In the genomic region with DNA sequence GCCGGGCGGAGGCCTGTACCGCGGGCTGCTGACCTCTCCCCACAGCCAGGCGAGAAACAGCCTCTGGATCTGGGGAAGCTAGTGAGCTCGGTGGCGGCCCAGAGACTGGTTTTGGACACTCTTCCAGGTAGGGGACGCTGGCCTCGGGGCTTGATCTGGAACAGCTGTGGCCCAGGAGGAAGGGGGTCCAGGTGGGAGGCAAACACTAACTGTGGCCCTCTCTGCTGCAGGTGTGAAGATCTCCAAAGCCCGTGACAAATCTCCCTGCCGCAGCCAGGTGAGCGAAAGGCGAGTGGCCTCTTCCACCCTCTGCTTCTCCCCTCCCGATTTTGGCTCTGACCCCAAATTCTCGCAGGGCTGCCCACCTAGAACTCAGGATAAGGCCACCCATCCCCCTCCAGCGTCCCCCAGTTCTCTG, we compare ENCODE assay signal across 1 cellular context.
TF ChIP-seq lines count a peak whose summit lies in the region.

No MANE protein-coding gene starts in this region.

TF ChIP-seq in HepG2, 621 proteins besides CTCF, POLR2A, EP300 and RAD21 (continued from another document):
- TF ChIP-seq RXRA (CRISPR knock-in tag; IDR thresholded peaks at IDR 0.05) (no peak), TBP (CRISPR knock-in tag; IDR thresholded peaks at IDR 0.05) (no peak), ZFX (CRISPR knock-in tag; IDR thresholded peaks at IDR 0.05; ENCODE audit: low read depth) (peak; percentile 77; the same call in 1 of the 2 replicates), ZNF205 (CRISPR knock-in tag; IDR thresholded peaks at IDR 0.05) (0 out of 2 replicates have a peak, but pooled peaks have one; percentile 13), ATRX (CRISPR knock-in tag; IDR thresholded peaks at IDR 0.05; ENCODE audit: borderline replicate concordance) (no peak), ZFY (CRISPR knock-in tag; IDR thresholded peaks at IDR 0.05) (peak; percentile 82), ZMYM4 (CRISPR knock-in tag; IDR thresholded peaks at IDR 0.05) (peak; percentile 42), GATAD2A (CRISPR knock-in tag; IDR thresholded peaks at IDR 0.05) (no peak), ZNF180 (CRISPR knock-in tag; IDR thresholded peaks at IDR 0.05; ENCODE audit: borderline replicate concordance, low read depth) (peak; percentile 49; the same call in 1 of the 2 replicates), MYC (CRISPR knock-in tag; IDR thresholded peaks at IDR 0.05; ENCODE audit: borderline replicate concordance) (no peak), CAMTA2 (CRISPR knock-in tag; IDR thresholded peaks at IDR 0.05; ENCODE audit: borderline replicate concordance) (no peak), ATF7-NPFF (CRISPR knock-in tag; IDR thresholded peaks at IDR 0.05; ENCODE audit: low read depth) (peak; percentile 53; the same call in 1 of the 2 replicates), KLF13 (CRISPR knock-in tag; IDR thresholded peaks at IDR 0.05) (no peak), NONO (IDR thresholded peaks at IDR 0.05) (no peak), NONO (CRISPR knock-in tag; conservative IDR thresholded peaks at IDR 0.05) (0 out of 2 replicates have a peak, but pooled peaks have one; percentile 58), ZNF614 (CRISPR knock-in tag; IDR thresholded peaks at IDR 0.05; ENCODE audit: borderline replicate concordance) (peak; percentile 5; the same call in 1 of the 2 replicates), RELA (CRISPR knock-in tag; IDR thresholded peaks at IDR 0.05) (0 out of 2 replicates have a peak, but pooled peaks have one; percentile 8), ZNF329 (CRISPR knock-in tag; IDR thresholded peaks at IDR 0.05; ENCODE audit: low read depth) (0 out of 2 replicates have a peak, but pooled peaks have one; percentile 54), ARNT2 (CRISPR knock-in tag; IDR thresholded peaks at IDR 0.05; ENCODE audit: low read depth) (peak; percentile 59; the same call in 1 of the 2 replicates), ZKSCAN8 (CRISPR knock-in tag; IDR thresholded peaks at IDR 0.05; ENCODE audit: borderline replicate concordance) (0 out of 2 replicates have a peak, but pooled peaks have one; percentile 10), RFXAP (CRISPR knock-in tag; IDR thresholded peaks at IDR 0.05; ENCODE audit: borderline replicate concordance) (0 out of 2 replicates have a peak, but pooled peaks have one; percentile 9)
- TF ChIP-seq, protein P1, sequence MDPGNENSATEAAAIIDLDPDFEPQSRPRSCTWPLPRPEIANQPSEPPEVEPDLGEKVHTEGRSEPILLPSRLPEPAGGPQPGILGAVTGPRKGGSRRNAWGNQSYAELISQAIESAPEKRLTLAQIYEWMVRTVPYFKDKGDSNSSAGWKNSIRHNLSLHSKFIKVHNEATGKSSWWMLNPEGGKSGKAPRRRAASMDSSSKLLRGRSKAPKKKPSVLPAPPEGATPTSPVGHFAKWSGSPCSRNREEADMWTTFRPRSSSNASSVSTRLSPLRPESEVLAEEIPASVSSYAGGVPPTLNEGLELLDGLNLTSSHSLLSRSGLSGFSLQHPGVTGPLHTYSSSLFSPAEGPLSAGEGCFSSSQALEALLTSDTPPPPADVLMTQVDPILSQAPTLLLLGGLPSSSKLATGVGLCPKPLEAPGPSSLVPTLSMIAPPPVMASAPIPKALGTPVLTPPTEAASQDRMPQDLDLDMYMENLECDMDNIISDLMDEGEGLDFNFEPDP (CRISPR knock-in tag; conservative IDR thresholded peaks at IDR 0.05), result 0 out of 2 replicates have a peak, but pooled peaks have one; percentile 43
- TF ChIP-seq, protein P2, sequence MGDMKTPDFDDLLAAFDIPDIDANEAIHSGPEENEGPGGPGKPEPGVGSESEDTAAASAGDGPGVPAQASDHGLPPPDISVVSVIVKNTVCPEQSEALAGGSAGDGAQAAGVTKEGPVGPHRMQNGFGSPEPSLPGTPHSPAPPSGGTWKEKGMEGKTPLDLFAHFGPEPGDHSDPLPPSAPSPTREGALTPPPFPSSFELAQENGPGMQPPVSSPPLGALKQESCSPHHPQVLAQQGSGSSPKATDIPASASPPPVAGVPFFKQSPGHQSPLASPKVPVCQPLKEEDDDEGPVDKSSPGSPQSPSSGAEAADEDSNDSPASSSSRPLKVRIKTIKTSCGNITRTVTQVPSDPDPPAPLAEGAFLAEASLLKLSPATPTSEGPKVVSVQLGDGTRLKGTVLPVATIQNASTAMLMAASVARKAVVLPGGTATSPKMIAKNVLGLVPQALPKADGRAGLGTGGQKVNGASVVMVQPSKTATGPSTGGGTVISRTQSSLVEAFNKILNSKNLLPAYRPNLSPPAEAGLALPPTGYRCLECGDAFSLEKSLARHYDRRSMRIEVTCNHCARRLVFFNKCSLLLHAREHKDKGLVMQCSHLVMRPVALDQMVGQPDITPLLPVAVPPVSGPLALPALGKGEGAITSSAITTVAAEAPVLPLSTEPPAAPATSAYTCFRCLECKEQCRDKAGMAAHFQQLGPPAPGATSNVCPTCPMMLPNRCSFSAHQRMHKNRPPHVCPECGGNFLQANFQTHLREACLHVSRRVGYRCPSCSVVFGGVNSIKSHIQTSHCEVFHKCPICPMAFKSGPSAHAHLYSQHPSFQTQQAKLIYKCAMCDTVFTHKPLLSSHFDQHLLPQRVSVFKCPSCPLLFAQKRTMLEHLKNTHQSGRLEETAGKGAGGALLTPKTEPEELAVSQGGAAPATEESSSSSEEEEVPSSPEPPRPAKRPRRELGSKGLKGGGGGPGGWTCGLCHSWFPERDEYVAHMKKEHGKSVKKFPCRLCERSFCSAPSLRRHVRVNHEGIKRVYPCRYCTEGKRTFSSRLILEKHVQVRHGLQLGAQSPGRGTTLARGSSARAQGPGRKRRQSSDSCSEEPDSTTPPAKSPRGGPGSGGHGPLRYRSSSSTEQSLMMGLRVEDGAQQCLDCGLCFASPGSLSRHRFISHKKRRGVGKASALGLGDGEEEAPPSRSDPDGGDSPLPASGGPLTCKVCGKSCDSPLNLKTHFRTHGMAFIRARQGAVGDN (CRISPR knock-in tag; IDR thresholded peaks at IDR 0.05), result peak; percentile 61
- TF ChIP-seq, protein P3, sequence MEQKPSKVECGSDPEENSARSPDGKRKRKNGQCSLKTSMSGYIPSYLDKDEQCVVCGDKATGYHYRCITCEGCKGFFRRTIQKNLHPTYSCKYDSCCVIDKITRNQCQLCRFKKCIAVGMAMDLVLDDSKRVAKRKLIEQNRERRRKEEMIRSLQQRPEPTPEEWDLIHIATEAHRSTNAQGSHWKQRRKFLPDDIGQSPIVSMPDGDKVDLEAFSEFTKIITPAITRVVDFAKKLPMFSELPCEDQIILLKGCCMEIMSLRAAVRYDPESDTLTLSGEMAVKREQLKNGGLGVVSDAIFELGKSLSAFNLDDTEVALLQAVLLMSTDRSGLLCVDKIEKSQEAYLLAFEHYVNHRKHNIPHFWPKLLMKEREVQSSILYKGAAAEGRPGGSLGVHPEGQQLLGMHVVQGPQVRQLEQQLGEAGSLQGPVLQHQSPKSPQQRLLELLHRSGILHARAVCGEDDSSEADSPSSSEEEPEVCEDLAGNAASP (CRISPR knock-in tag; IDR thresholded peaks at IDR 0.05; ENCODE audit: borderline replicate concordance), result peak; percentile 8; the same call in 1 of the 2 replicates
- TF ChIP-seq, protein P4, sequence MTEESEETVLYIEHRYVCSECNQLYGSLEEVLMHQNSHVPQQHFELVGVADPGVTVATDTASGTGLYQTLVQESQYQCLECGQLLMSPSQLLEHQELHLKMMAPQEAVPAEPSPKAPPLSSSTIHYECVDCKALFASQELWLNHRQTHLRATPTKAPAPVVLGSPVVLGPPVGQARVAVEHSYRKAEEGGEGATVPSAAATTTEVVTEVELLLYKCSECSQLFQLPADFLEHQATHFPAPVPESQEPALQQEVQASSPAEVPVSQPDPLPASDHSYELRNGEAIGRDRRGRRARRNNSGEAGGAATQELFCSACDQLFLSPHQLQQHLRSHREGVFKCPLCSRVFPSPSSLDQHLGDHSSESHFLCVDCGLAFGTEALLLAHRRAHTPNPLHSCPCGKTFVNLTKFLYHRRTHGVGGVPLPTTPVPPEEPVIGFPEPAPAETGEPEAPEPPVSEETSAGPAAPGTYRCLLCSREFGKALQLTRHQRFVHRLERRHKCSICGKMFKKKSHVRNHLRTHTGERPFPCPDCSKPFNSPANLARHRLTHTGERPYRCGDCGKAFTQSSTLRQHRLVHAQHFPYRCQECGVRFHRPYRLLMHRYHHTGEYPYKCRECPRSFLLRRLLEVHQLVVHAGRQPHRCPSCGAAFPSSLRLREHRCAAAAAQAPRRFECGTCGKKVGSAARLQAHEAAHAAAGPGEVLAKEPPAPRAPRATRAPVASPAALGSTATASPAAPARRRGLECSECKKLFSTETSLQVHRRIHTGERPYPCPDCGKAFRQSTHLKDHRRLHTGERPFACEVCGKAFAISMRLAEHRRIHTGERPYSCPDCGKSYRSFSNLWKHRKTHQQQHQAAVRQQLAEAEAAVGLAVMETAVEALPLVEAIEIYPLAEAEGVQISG (CRISPR knock-in tag; IDR thresholded peaks at IDR 0.05), result peak; percentile 55; the same call in 1 of the 2 replicates
- TF ChIP-seq, protein P5, sequence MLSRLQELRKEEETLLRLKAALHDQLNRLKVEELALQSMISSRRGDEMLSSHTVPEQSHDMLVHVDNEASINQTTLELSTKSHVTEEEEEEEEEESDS (CRISPR knock-in tag; IDR thresholded peaks at IDR 0.05; ENCODE audit: borderline replicate concordance), result 0 out of 2 replicates have a peak, but pooled peaks have one; percentile 15
